ENCODE assay signal across 8 cellular contexts in genomic region chr3:9396301-9396631, GRCh38. TPM values are rescaled to one million over a fixed set of nuclear protein-coding genes. Genes with fewer than 3 reads are reported as not detected.
DNase-seq lines count a peak whose midpoint lies in the region; ATAC-seq and TF ChIP-seq lines count a peak whose summit lies in the region.

No MANE protein-coding gene starts in this region.

- WGBS in urinary bladder, result under 1% methylated on average over 25 of the region's 25 CpGs

- peak overlapping the region; percentile 95 for H3K27ac Mint-ChIP-seq in neural progenitor cell

- H3K4me3 ChIP-seq in neural progenitor cell, result peak overlapping the region; percentile 77
- peak overlapping the region; percentile 63 for H3K4me3 ChIP-seq in urinary bladder (ENCODE audit: low read depth, low read length)

- peak overlapping the region; percentile 100 for H3K27ac ChIP-seq in neural progenitor cell
- peak overlapping the region; percentile 96 for H3K27ac ChIP-seq in urinary bladder (ENCODE audit: low read depth)

- H2AFZ ChIP-seq in neural progenitor cell (replicated peaks), result peak overlapping the region; percentile 21

- H3K9me3 ChIP-seq in neural progenitor cell (ENCODE audit: low read depth), result no peaks in the 10 kb centered on the region

- H3K4me1 ChIP-seq in neural progenitor cell (peaks cover 30% of the 10 kb centered on the region), urinary bladder (ENCODE audit: insufficient read depth) (peaks cover 2% of the 10 kb centered on the region)

- peaks cover 7% of the 10 kb centered on the region for H3K27me3 Mint-ChIP-seq in neural progenitor cell (ENCODE audit: insufficient read depth, low read depth)

- H3K9me3 Mint-ChIP-seq in neural progenitor cell, result no peaks in the 10 kb centered on the region

- peaks cover 40% of the 10 kb centered on the region for H3K4me1 Mint-ChIP-seq in neural progenitor cell

- no peak for TF ChIP-seq CTCF in neural progenitor cell (IDR thresholded peaks at IDR 0.05)

- H3F3A ChIP-seq in neural progenitor cell (ENCODE audit: low read depth), result peaks cover 71% of the 10 kb centered on the region

- peak overlapping the region; percentile 88 for H3K9ac ChIP-seq in neural progenitor cell

- peak overlapping the region; percentile 79 for H3K4me2 ChIP-seq in neural progenitor cell

- peaks cover 84% of the 10 kb centered on the region for H4K20me1 ChIP-seq in neural progenitor cell (ENCODE audit: low read depth)

- peak; percentile 16 for ATAC-seq in GM19328 (IDR thresholded peaks at IDR 0.05; ENCODE audit: unreplicated experiment)
- peak; percentile 26 for ATAC-seq in HG03439 (IDR thresholded peaks at IDR 0.05; ENCODE audit: unreplicated experiment)

- H3K36me3 Mint-ChIP-seq in neural progenitor cell, result peaks cover 9% of the 10 kb centered on the region

- H3K79me2 ChIP-seq in neural progenitor cell (ENCODE audit: low read depth), result peaks cover 89% of the 10 kb centered on the region

- H3K27me3 ChIP-seq in neural progenitor cell, result no peaks in the 10 kb centered on the region

- H3K36me3 ChIP-seq in neural progenitor cell (peaks cover 19% of the 10 kb centered on the region), urinary bladder (ENCODE audit: insufficient read depth) (peaks cover under 1% of the 10 kb centered on the region)

- DNase-seq in CMK (ENCODE audit: low read depth) (peak; percentile 86), NCI-H748 (lab: John Stamatoyannopoulos, UW; ENCODE audit: unreplicated experiment) (peak; percentile 96), activated T-cell treated with anti-CD3 and anti-CD28 coated beads for 24 hours (ENCODE audit: low read depth) (peak; percentile 71), fibroblast of peridontal ligament (ENCODE audit: extremely low read depth) (peak; percentile 94), neural progenitor cell (ENCODE audit: low spot score) (peak; percentile 93)

- peak overlapping the region; percentile 91 for H3K4me3 Mint-ChIP-seq in neural progenitor cell

RNA-seq across cellular contexts. Expression of gene SETD5, which starts 1.1 kb away (rescaled TPM):
- total RNA-seq in neural progenitor cell (ENCODE audit: low replicate concordance), result 198 TPM in 2 replicates
- total RNA-seq in urinary bladder, result 119 TPM
- 39.7 TPM for polyA plus RNA-seq in urinary bladder

RNA-seq across cellular contexts. Expression of gene THUMPD3, which starts 33.4 kb away (rescaled TPM):
- total RNA-seq in neural progenitor cell (ENCODE audit: low replicate concordance) (20.5 and 23.9 TPM in 2 replicates), urinary bladder (49.0 TPM)
- 32.2 TPM for polyA plus RNA-seq in urinary bladder

Comparison
In these comparisons a context has a peak if more than half of its experiments do, and no peak if none do; other contexts are left out.
1. Peak in every context shown above with its lines: DNase-seq, ATAC-seq, H3K4me3 ChIP-seq and H3K27ac ChIP-seq.